ENCODE assay signal across 1 cellular context in genomic region chr2:2787301-2787907, GRCh38.
TF ChIP-seq lines count a peak whose summit lies in the region.

No MANE protein-coding gene starts in this region.

TF ChIP-seq in SK-N-SH, 30 proteins besides CTCF, POLR2A, EP300 and RAD21:
- peak; percentile 87 for TF ChIP-seq FOXJ3 (CRISPR knock-in tag; IDR thresholded peaks at IDR 0.05)
- TF ChIP-seq MXI1 (IDR thresholded peaks at IDR 0.05; ENCODE audit: low read depth, low read length) = peak; percentile 71
- TF ChIP-seq GATA2 (CRISPR knock-in tag; IDR thresholded peaks at IDR 0.05) = peak; percentile 97
- no peak for TF ChIP-seq SIN3A (IDR thresholded peaks at IDR 0.05; ENCODE audit: borderline replicate concordance, low read depth, low read length)
- TF ChIP-seq RCOR1 (IDR thresholded peaks at IDR 0.05; ENCODE audit: low read length) = peak; percentile 33; the same call in 1 of the 2 replicates
- no peak for TF ChIP-seq FOSL2 (IDR thresholded peaks at IDR 0.05; ENCODE audit: borderline replicate concordance, low read depth)
- no peak for TF ChIP-seq JUND (IDR thresholded peaks at IDR 0.05)
- TF ChIP-seq CHD2 (IDR thresholded peaks at IDR 0.05; ENCODE audit: low read length, partially characterized antibody) = peak; percentile 58
- 0 out of 2 replicates have a peak, but pooled peaks have one; percentile 10 for TF ChIP-seq RFX5 (IDR thresholded peaks at IDR 0.05; ENCODE audit: low read length)
TF ChIP-seq in SK-N-SH: peak in this region for 6.
